ENCODE assay signal across 15 cellular contexts in the genomic region with DNA sequence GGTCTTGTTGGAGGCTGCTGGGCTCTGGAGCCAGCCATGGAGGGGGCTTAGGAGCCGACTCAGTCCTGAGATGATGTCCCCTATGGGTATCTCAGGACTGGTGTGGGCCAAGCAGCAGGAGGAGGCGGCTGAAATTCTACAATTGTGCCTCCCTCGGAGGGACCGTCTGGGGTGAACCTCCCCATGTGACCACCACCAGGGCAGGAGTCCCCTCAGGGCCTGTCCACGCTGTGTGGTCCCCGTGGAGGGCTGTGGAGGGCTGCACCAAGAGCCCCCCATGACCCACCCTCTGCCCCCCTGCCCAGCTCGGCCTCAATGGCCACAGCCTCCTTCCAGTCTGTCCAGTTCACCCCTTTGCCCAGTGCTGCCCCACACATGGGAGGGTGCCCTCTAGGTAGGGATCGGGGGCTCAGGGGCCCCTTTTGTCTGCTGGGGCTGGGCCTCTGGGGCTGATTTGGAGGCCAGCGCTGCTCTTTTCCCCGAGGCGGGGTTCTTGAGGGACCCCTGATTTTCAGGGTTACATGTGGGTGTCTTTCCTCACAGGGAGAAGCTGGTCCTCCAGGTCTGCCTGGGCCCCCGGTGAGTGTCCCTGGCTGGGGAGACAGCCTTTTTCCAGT. TPM values are rescaled to one million over a fixed set of nuclear protein-coding genes. Genes with fewer than 3 reads are reported as not detected.
DNase-seq lines count a peak whose midpoint lies in the region; ATAC-seq and TF ChIP-seq lines count a peak whose summit lies in the region.
"Had no signal": no experiment of that assay in that cellular context is flagged by ENCODE, and none has a peak within 500 bp of the region (broad histone marks: within the 10 kb centered on the region; RNA-seq: fewer than 3 reads in every experiment).

No MANE protein-coding gene starts in this region.

- ATAC-seq in left ventricle myocardium superior (no peak), GM21528 (IDR thresholded peaks at IDR 0.05; ENCODE audit: low FRiP score, unreplicated experiment) (no peak), HG02623 (IDR thresholded peaks at IDR 0.05; ENCODE audit: unreplicated experiment) (no peak)
- no peak for ATAC-seq in naive thymus-derived CD4-positive, alpha-beta T cell
- ATAC-seq: activated CD4-positive, CD25-positive, alpha-beta regulatory T cell treated with anti-CD3 and anti-CD28 coated beads, Interleukin-2, amount 50 U/mL, for 24 hours; T-helper 17 cell had no signal

- CTCF ChIA-PET in naive thymus-derived CD4-positive, alpha-beta T cell (lab: Charles Lee) = interaction anchor here (1.3 kb wide), 1 partner anchor 10 kb away, joined by 5 read pairs; no protein-coding TSS in a partner anchor

- TF ChIP-seq CTCF in right atrium auricular region (IDR thresholded peaks at IDR 0.05) (no peak), chondrocyte (IDR thresholded peaks at IDR 0.05) (no peak), type B pancreatic cell (conservative IDR thresholded peaks at IDR 0.05) (no peak)

- POLR2A ChIA-PET in naive thymus-derived CD4-positive, alpha-beta T cell (lab: Charles Lee) = no interaction called here

- H3K4me1 ChIP-seq in right atrium auricular region = peaks cover 0 to 60% of the 10 kb centered on the region in 2 donors
- peaks cover 0 to 12% of the 10 kb centered on the region in 2 donors for H3K4me1 ChIP-seq in naive thymus-derived CD4-positive, alpha-beta T cell (ENCODE audit: control insufficient read depth in 2 of 2, insufficient read depth in 2 of 2, low read length in 2 of 2)

- H3K9me3 ChIP-seq in right atrium auricular region = no peaks in the 10 kb centered on the region
- H3K9me3 ChIP-seq in naive thymus-derived CD4-positive, alpha-beta T cell (ENCODE audit: control insufficient read depth in 2 of 3, low read length in 3 of 3) = no peaks in the 10 kb centered on the region
- H3K9me3 ChIP-seq: Peyer's patch, thoracic aorta had no signal

- DNase-seq in right atrium auricular region (ENCODE audit: low spot score) (no peak), left ventricle myocardium superior (no peak), chondrocyte (ENCODE audit: low spot score) (no peak), type B pancreatic cell (ENCODE audit: extremely low spot score, unreplicated experiment) (no peak), kidney tubule cell (ENCODE audit: low spot score) (no peak)
- DNase-seq in naive thymus-derived CD4-positive, alpha-beta T cell = no peak
- DNase-seq: activated naive CD4-positive, alpha-beta T cell; Peyer's patch; stimulated activated CD4-positive, alpha-beta T cell treated with anti-CD3 and anti-CD28 coated beads, Interleukin-1b, Interleukin-23, amount 100 ng/mL, for 48 hours; T-helper 17 cell had no signal

- H3K27ac Mint-ChIP-seq in chondrocyte (ENCODE audit: unreplicated experiment) (no peak overlapping the region), type B pancreatic cell (no peak overlapping the region)
- H3K27ac Mint-ChIP-seq in naive thymus-derived CD4-positive, alpha-beta T cell = no peak overlapping the region
- H3K27ac Mint-ChIP-seq: T-helper 17 cell had no signal

- H3K27me3 Mint-ChIP-seq in chondrocyte (ENCODE audit: low read depth) (no peaks in the 10 kb centered on the region), type B pancreatic cell (peaks cover 16% of the 10 kb centered on the region)
- peaks cover 6 to 37% (median 8%) of the 10 kb centered on the region in 5 donors for H3K27me3 Mint-ChIP-seq in naive thymus-derived CD4-positive, alpha-beta T cell

- H3K4me1 Mint-ChIP-seq in chondrocyte (ENCODE audit: low read depth) (peaks cover 44% of the 10 kb centered on the region), type B pancreatic cell (ENCODE audit: unreplicated experiment) (peaks cover 12% of the 10 kb centered on the region)
- peaks cover 0 to 23% (median 10%) of the 10 kb centered on the region in 7 donors for H3K4me1 Mint-ChIP-seq in naive thymus-derived CD4-positive, alpha-beta T cell

- peaks cover 6% of the 10 kb centered on the region for H3K36me3 ChIP-seq in right atrium auricular region
- H3K36me3 ChIP-seq in naive thymus-derived CD4-positive, alpha-beta T cell (ENCODE audit: control insufficient read depth in 2 of 3, insufficient read depth in 3 of 3, low read length in 3 of 3) = peaks cover 0 to 9% (median 0%) of the 10 kb centered on the region in 3 experiments
- H3K36me3 ChIP-seq: thoracic aorta had no signal

- H3K9me3 Mint-ChIP-seq in chondrocyte (ENCODE audit: low read depth) (no peaks in the 10 kb centered on the region), type B pancreatic cell (no peaks in the 10 kb centered on the region)
- no peaks in the 10 kb centered on the region for H3K9me3 Mint-ChIP-seq in naive thymus-derived CD4-positive, alpha-beta T cell

- H3K4me3 Mint-ChIP-seq in chondrocyte (ENCODE audit: unreplicated experiment) (peak overlapping the region; percentile 31), type B pancreatic cell (peak overlapping the region; percentile 45)
- peak overlapping the region in 6 of 10 donors; percentile 9 to 65 (median 18) for H3K4me3 Mint-ChIP-seq in naive thymus-derived CD4-positive, alpha-beta T cell
- H3K4me3 Mint-ChIP-seq: T-helper 17 cell had no signal

- H3K4me3 ChIP-seq in right atrium auricular region = no peak overlapping the region
- no peak overlapping the region for H3K4me3 ChIP-seq in naive thymus-derived CD4-positive, alpha-beta T cell (ENCODE audit: low read length)
- H3K4me3 ChIP-seq: Peyer's patch, thoracic aorta had no signal

- peaks cover 0 to 4% of the 10 kb centered on the region in 2 donors for H3K27me3 ChIP-seq in right atrium auricular region
- peaks cover 5 to 28% of the 10 kb centered on the region in 2 donors for H3K27me3 ChIP-seq in naive thymus-derived CD4-positive, alpha-beta T cell (ENCODE audit: control insufficient read depth in 2 of 2, insufficient read depth in 2 of 2, low read length in 2 of 2)

- H3K27ac ChIP-seq in right atrium auricular region = peak overlapping the region; percentile 48 to 56
- H3K27ac ChIP-seq in naive thymus-derived CD4-positive, alpha-beta T cell (ENCODE audit: low read depth, low read length) = no peak overlapping the region
- H3K27ac ChIP-seq: HL-60, thoracic aorta had no signal

- intact Hi-C loops in left ventricle myocardium superior (cut with micrococcal nuclease) = no loop called here
- intact Hi-C loops in naive thymus-derived CD4-positive, alpha-beta T cell (cut with micrococcal nuclease) = no loop called here

- H3K36me3 Mint-ChIP-seq in chondrocyte (ENCODE audit: low read depth) = no peaks in the 10 kb centered on the region
- H3K36me3 Mint-ChIP-seq in naive thymus-derived CD4-positive, alpha-beta T cell = no peaks in the 10 kb centered on the region
- no peaks in the 10 kb centered on the region for H3K36me3 Mint-ChIP-seq in type B pancreatic cell

RNA-seq across cellular contexts. Expression of a gene that starts 1.2 kb away (rescaled TPM):
- total RNA-seq in right atrium auricular region (1 to 10 TPM; 4.2 to 5.7 TPM), left ventricle myocardium superior (2.9 TPM), chondrocyte (8.6 to 11.3 TPM (median 8.9 TPM) in 3 replicates), type B pancreatic cell (ENCODE audit: low replicate concordance) (8.8 and 21.2 TPM in 2 replicates)
- total RNA-seq in naive thymus-derived CD4-positive, alpha-beta T cell = under 1 TPM in 2 of 5 experiments, not detected in 3; 0.32 to 0.59 TPM
- not detected for polyA plus RNA-seq in naive thymus-derived CD4-positive, alpha-beta T cell
- total RNA-seq: T-helper 17 cell had no signal

RNA-seq across cellular contexts. Expression of a gene that starts 13.4 kb away (rescaled TPM):
- total RNA-seq in right atrium auricular region (10 to 100 TPM; 17.3 to 31.2 TPM), left ventricle myocardium superior (21.0 TPM), chondrocyte (31.5 to 32.2 TPM (median 31.8 TPM) in 3 replicates), type B pancreatic cell (ENCODE audit: low replicate concordance) (42.8 and 49.6 TPM in 2 replicates)
- 10 to 100 TPM; 52.3 to 82.7 (median 70.5) TPM for total RNA-seq in naive thymus-derived CD4-positive, alpha-beta T cell
- polyA plus RNA-seq in naive thymus-derived CD4-positive, alpha-beta T cell = 10 to 100 TPM; 34.5 to 69.6 TPM

RNA-seq across cellular contexts. Expression of a gene that starts 21.8 kb away (rescaled TPM):
- total RNA-seq in right atrium auricular region (10 to 100 TPM in 1 of 2 donors, 1 to 10 TPM in 1; 8.4 to 11.1 TPM), left ventricle myocardium superior (11.1 TPM), chondrocyte (9.5 to 10.4 TPM (median 10.3 TPM) in 3 replicates), type B pancreatic cell (ENCODE audit: low replicate concordance) (8.4 and 14.6 TPM in 2 replicates)
- total RNA-seq in naive thymus-derived CD4-positive, alpha-beta T cell = 10 to 100 TPM in 3 of 5 experiments, 1 to 10 TPM in 2; 9.4 to 15.4 (median 12.2) TPM
- 10 to 100 TPM in 1 of 2 donors, 1 to 10 TPM in 1; 8.1 to 12.6 TPM for polyA plus RNA-seq in naive thymus-derived CD4-positive, alpha-beta T cell

RNA-seq across cellular contexts. Expression of a gene that starts 43.5 kb away (rescaled TPM):
- total RNA-seq in right atrium auricular region (1 to 10 TPM; 4.8 to 6.4 TPM), left ventricle myocardium superior (6.1 TPM), chondrocyte (12.7 to 20.0 TPM (median 13.0 TPM) in 3 replicates), type B pancreatic cell (ENCODE audit: low replicate concordance) (6.1 and 11.8 TPM in 2 replicates)
- total RNA-seq in naive thymus-derived CD4-positive, alpha-beta T cell = 10 to 100 TPM in 2 of 5 experiments, 1 to 10 TPM in 3; 3.7 to 10.8 (median 7.5) TPM
- 1 to 10 TPM in 1 of 2 donors, under 1 TPM in 1; 0.91 to 1.9 TPM for polyA plus RNA-seq in naive thymus-derived CD4-positive, alpha-beta T cell
